ENCODE assay signal across 1 cellular context in genomic region chr4:74932832-74933561, GRCh38.
TF ChIP-seq lines count a peak whose summit lies in the region.

A gene with protein sequence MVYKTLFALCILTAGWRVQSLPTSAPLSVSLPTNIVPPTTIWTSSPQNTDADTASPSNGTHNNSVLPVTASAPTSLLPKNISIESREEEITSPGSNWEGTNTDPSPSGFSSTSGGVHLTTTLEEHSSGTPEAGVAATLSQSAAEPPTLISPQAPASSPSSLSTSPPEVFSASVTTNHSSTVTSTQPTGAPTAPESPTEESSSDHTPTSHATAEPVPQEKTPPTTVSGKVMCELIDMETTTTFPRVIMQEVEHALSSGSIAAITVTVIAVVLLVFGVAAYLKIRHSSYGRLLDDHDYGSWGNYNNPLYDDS (plus strand): TSS chr4:74933116. CDS start chr4:74933328, 212 bp downstream.

TF ChIP-seq in H1, 55 proteins besides CTCF, POLR2A, EP300 and RAD21 (continued from another document):
- TF ChIP-seq, protein P1, sequence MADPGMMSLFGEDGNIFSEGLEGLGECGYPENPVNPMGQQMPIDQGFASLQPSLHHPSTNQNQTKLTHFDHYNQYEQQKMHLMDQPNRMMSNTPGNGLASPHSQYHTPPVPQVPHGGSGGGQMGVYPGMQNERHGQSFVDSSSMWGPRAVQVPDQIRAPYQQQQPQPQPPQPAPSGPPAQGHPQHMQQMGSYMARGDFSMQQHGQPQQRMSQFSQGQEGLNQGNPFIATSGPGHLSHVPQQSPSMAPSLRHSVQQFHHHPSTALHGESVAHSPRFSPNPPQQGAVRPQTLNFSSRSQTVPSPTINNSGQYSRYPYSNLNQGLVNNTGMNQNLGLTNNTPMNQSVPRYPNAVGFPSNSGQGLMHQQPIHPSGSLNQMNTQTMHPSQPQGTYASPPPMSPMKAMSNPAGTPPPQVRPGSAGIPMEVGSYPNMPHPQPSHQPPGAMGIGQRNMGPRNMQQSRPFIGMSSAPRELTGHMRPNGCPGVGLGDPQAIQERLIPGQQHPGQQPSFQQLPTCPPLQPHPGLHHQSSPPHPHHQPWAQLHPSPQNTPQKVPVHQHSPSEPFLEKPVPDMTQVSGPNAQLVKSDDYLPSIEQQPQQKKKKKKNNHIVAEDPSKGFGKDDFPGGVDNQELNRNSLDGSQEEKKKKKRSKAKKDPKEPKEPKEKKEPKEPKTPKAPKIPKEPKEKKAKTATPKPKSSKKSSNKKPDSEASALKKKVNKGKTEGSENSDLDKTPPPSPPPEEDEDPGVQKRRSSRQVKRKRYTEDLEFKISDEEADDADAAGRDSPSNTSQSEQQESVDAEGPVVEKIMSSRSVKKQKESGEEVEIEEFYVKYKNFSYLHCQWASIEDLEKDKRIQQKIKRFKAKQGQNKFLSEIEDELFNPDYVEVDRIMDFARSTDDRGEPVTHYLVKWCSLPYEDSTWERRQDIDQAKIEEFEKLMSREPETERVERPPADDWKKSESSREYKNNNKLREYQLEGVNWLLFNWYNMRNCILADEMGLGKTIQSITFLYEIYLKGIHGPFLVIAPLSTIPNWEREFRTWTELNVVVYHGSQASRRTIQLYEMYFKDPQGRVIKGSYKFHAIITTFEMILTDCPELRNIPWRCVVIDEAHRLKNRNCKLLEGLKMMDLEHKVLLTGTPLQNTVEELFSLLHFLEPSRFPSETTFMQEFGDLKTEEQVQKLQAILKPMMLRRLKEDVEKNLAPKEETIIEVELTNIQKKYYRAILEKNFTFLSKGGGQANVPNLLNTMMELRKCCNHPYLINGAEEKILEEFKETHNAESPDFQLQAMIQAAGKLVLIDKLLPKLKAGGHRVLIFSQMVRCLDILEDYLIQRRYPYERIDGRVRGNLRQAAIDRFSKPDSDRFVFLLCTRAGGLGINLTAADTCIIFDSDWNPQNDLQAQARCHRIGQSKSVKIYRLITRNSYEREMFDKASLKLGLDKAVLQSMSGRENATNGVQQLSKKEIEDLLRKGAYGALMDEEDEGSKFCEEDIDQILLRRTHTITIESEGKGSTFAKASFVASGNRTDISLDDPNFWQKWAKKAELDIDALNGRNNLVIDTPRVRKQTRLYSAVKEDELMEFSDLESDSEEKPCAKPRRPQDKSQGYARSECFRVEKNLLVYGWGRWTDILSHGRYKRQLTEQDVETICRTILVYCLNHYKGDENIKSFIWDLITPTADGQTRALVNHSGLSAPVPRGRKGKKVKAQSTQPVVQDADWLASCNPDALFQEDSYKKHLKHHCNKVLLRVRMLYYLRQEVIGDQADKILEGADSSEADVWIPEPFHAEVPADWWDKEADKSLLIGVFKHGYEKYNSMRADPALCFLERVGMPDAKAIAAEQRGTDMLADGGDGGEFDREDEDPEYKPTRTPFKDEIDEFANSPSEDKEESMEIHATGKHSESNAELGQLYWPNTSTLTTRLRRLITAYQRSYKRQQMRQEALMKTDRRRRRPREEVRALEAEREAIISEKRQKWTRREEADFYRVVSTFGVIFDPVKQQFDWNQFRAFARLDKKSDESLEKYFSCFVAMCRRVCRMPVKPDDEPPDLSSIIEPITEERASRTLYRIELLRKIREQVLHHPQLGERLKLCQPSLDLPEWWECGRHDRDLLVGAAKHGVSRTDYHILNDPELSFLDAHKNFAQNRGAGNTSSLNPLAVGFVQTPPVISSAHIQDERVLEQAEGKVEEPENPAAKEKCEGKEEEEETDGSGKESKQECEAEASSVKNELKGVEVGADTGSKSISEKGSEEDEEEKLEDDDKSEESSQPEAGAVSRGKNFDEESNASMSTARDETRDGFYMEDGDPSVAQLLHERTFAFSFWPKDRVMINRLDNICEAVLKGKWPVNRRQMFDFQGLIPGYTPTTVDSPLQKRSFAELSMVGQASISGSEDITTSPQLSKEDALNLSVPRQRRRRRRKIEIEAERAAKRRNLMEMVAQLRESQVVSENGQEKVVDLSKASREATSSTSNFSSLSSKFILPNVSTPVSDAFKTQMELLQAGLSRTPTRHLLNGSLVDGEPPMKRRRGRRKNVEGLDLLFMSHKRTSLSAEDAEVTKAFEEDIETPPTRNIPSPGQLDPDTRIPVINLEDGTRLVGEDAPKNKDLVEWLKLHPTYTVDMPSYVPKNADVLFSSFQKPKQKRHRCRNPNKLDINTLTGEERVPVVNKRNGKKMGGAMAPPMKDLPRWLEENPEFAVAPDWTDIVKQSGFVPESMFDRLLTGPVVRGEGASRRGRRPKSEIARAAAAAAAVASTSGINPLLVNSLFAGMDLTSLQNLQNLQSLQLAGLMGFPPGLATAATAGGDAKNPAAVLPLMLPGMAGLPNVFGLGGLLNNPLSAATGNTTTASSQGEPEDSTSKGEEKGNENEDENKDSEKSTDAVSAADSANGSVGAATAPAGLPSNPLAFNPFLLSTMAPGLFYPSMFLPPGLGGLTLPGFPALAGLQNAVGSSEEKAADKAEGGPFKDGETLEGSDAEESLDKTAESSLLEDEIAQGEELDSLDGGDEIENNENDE (IDR thresholded peaks at IDR 0.05; ENCODE audit: insufficient replicate concordance, low read length), result no peak
- peak; percentile 65 for TF ChIP-seq ASH2L (IDR thresholded peaks at IDR 0.05; ENCODE audit: low read length)
- TF ChIP-seq CBX5 (IDR thresholded peaks at IDR 0.05; ENCODE audit: low read depth, low read length), result no peak
- TF ChIP-seq TAF7 (optimal IDR thresholded peaks at IDR 0.05; ENCODE audit: borderline replicate concordance, low read depth, low read length), result no peak
- TF ChIP-seq, protein P2, sequence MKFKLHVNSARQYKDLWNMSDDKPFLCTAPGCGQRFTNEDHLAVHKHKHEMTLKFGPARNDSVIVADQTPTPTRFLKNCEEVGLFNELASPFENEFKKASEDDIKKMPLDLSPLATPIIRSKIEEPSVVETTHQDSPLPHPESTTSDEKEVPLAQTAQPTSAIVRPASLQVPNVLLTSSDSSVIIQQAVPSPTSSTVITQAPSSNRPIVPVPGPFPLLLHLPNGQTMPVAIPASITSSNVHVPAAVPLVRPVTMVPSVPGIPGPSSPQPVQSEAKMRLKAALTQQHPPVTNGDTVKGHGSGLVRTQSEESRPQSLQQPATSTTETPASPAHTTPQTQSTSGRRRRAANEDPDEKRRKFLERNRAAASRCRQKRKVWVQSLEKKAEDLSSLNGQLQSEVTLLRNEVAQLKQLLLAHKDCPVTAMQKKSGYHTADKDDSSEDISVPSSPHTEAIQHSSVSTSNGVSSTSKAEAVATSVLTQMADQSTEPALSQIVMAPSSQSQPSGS (IDR thresholded peaks at IDR 0.05; ENCODE audit: low read length), result no peak
- no peak for TF ChIP-seq SP2 (IDR thresholded peaks at IDR 0.05; ENCODE audit: low read length)
- TF ChIP-seq CBX8 (IDR thresholded peaks at IDR 0.05; ENCODE audit: borderline replicate concordance, low read depth, low read length), result no peak
- TF ChIP-seq KDM4A (IDR thresholded peaks at IDR 0.05; ENCODE audit: low read depth, low read length, severe bottlenecking), result peak; percentile 95
- TF ChIP-seq, protein P3, sequence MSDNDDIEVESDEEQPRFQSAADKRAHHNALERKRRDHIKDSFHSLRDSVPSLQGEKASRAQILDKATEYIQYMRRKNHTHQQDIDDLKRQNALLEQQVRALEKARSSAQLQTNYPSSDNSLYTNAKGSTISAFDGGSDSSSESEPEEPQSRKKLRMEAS (IDR thresholded peaks at IDR 0.05), result peak; percentile 90
- no peak for TF ChIP-seq NANOG (IDR thresholded peaks at IDR 0.05; ENCODE audit: insufficient read depth, low read depth, low read length, poor library complexity, severe bottlenecking)
- TF ChIP-seq HDAC6 (IDR thresholded peaks at IDR 0.05; ENCODE audit: low read depth, low read length), result no peak
- TF ChIP-seq KDM5A (IDR thresholded peaks at IDR 0.05; ENCODE audit: low read length), result no peak
- no peak for TF ChIP-seq TCF12 (IDR thresholded peaks at IDR 0.05; ENCODE audit: low read depth, low read length)
- TF ChIP-seq CEBPB (IDR thresholded peaks at IDR 0.05; ENCODE audit: low read depth, low read length), result no peak
- TF ChIP-seq GABPA (IDR thresholded peaks at IDR 0.05; ENCODE audit: borderline replicate concordance, insufficient read depth, low read length), result no peak
- peak; percentile 47; the same call in 1 of the 2 replicates for TF ChIP-seq POLR2AphosphoS5 (IDR thresholded peaks at IDR 0.05; ENCODE audit: low read depth, low read length)
- no peak for TF ChIP-seq POU5F1 (IDR thresholded peaks at IDR 0.05; ENCODE audit: low read depth, low read length)
- peak; percentile 79 for TF ChIP-seq TAF1 (IDR thresholded peaks at IDR 0.05; ENCODE audit: low read depth, low read length)
- TF ChIP-seq ZNF274 (IDR thresholded peaks at IDR 0.05; ENCODE audit: borderline replicate concordance, extremely low read depth, low read length), result no peak
- TF ChIP-seq ATF3 (IDR thresholded peaks at IDR 0.05; ENCODE audit: insufficient read depth, low read depth, low read length), result no peak
- TF ChIP-seq E2F6 (IDR thresholded peaks at IDR 0.05), result peak; percentile 90
- TF ChIP-seq RBBP5 (IDR thresholded peaks at IDR 0.05; ENCODE audit: borderline replicate concordance, low read depth, low read length), result peak; percentile 88
- TF ChIP-seq, protein P4, sequence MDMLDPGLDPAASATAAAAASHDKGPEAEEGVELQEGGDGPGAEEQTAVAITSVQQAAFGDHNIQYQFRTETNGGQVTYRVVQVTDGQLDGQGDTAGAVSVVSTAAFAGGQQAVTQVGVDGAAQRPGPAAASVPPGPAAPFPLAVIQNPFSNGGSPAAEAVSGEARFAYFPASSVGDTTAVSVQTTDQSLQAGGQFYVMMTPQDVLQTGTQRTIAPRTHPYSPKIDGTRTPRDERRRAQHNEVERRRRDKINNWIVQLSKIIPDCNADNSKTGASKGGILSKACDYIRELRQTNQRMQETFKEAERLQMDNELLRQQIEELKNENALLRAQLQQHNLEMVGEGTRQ (IDR thresholded peaks at IDR 0.05; ENCODE audit: low read length), result no peak
- TF ChIP-seq KDM1A (IDR thresholded peaks at IDR 0.05; ENCODE audit: borderline replicate concordance, low read length), result no peak
- TF ChIP-seq RFX5 (IDR thresholded peaks at IDR 0.05; ENCODE audit: borderline replicate concordance, low read depth, low read length), result no peak
- no peak for TF ChIP-seq NRF1 (IDR thresholded peaks at IDR 0.05; ENCODE audit: low read depth, low read length)
- TF ChIP-seq TBP (IDR thresholded peaks at IDR 0.05; ENCODE audit: low read depth, low read length), result peak; percentile 49; the same call in 1 of the 2 replicates
- TF ChIP-seq CHD1 (IDR thresholded peaks at IDR 0.05; ENCODE audit: low read depth, low read length), result no peak
- no peak for TF ChIP-seq JUND (IDR thresholded peaks at IDR 0.05; ENCODE audit: low read length)
- no peak for TF ChIP-seq CREB1 (IDR thresholded peaks at IDR 0.05)
- no peak for TF ChIP-seq RNF2 (IDR thresholded peaks at IDR 0.05; ENCODE audit: borderline replicate concordance, low read depth, low read length, missing control alignments, poor library complexity, severe bottlenecking)
- TF ChIP-seq RXRA (IDR thresholded peaks at IDR 0.05; ENCODE audit: insufficient read depth, low read depth, low read length), result no peak
- no peak for TF ChIP-seq SUZ12 (IDR thresholded peaks at IDR 0.05; ENCODE audit: low read length)
- no peak for TF ChIP-seq SAP30 (IDR thresholded peaks at IDR 0.05; ENCODE audit: insufficient read depth, insufficient replicate concordance, low read length)
